17 cellular contexts compared by ENCODE assay signal in the genomic region with DNA sequence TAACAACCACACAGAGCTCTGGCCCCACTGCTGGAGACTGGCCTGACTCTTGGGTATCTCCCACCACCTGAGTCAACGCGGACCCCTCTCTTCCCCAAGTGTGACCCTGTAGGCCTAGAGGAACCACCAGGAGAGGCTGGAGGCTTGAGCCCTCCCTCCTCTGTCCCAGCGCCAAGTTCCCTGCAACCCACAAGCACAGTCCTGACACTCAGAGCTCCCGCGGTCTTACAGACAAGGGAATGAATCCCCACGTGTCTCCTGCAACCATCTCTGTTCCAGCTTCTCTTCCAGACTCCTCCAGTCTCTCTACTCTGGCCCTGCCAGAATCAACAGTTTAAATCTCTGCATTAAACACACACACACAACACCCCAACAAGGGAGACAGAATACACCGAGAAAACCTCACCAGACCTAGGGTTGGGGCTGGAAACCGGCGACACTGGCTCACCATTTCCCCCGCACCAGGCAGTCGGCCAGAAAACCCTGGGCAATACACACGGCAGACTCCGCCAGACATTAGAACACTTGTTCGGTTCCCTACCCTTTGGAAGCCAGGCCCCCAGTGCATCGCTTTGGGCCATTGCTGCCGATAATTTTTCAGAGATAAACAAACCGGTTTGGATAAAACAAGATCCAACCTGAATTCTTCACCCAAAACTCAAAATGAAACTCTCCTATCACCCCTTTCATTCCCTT. TPM values are rescaled to one million over a fixed set of nuclear protein-coding genes. Genes with fewer than 3 reads are reported as not detected.
DNase-seq lines count a peak whose midpoint lies in the region; ATAC-seq, FAIRE-seq and TF ChIP-seq lines count a peak whose summit lies in the region.
"Had no signal": no experiment of that assay in that cellular context is flagged by ENCODE, and none has a peak within 500 bp of the region (broad histone marks: within the 10 kb centered on the region; RNA-seq: fewer than 3 reads in every experiment).

No MANE protein-coding gene starts in this region.

- DNase-seq in Right ventricle myocardium inferior (ENCODE audit: missing footprints) = no peak
- DNase-seq in cardiac septum (ENCODE audit: low spot score) = no peak
- DNase-seq in cardiac muscle cell (ENCODE audit: low read depth in 1 of 2, low spot score in 1 of 2) = no peak
- peak; percentile 45 for DNase-seq in spleen
- DNase-seq in D721Med (ENCODE audit: insufficient read length, low spot score) = no peak
- DNase-seq in 8988T = no peak
- no peak for DNase-seq in activated gamma-delta T cell (lab: John Stamatoyannopoulos, UW)
- DNase-seq: KG1, MG63, NCI-H1930, NCI-H2171 treated with DMSO at 0.1 percent for 48 hours, NCI-H510A, SIG-M5 had no signal

- H3K9ac ChIP-seq in mucosa of stomach (ENCODE audit: low read length) = peak overlapping the region; percentile 23

- intact Hi-C loops in Right ventricle myocardium inferior (cut with DNase I) = no loop called here
- intact Hi-C loops in cardiac septum (cut with DNase I) = no loop called here
- intact Hi-C loops in spleen (cut with DNase I; ENCODE audit: low total_unique reads) = no loop called here

- H3K27me3 ChIP-seq in cardiac muscle cell (no peaks in the 10 kb centered on the region), mucosa of stomach (ENCODE audit: control insufficient read depth, insufficient read depth, low read length) (no peaks in the 10 kb centered on the region), spleen (replicated peaks in 1 of 7) (peaks cover 0 to 25% (median 0%) of the 10 kb centered on the region in 7 donors)
- H3K27me3 ChIP-seq: MG63 had no signal

- TF ChIP-seq POLR2A in spleen (IDR thresholded peaks at IDR 0.05) = no peak

- peak overlapping the region; percentile 39 for H3K27ac ChIP-seq in cardiac muscle cell
- no peak overlapping the region for H3K27ac ChIP-seq in spleen
- H3K27ac ChIP-seq: A549 had no signal

- no peak for TF ChIP-seq CTCF in cardiac muscle cell (IDR thresholded peaks at IDR 0.05; ENCODE audit: low read depth, low read length)
- TF ChIP-seq CTCF in spleen (IDR thresholded peaks at IDR 0.05 in 8 of 11, conservative IDR thresholded peaks at IDR 0.05 in 3 of 11) = no peak
- no peak for TF ChIP-seq CTCF in D721Med (IDR thresholded peaks at IDR 0.05; ENCODE audit: insufficient read depth, missing control alignments)

- peak; percentile 27 for ATAC-seq in Right ventricle myocardium inferior
- ATAC-seq: A549, Panc1 had no signal

- no peak for FAIRE-seq in D721Med (lab: Jason Lieb, UNC)
- FAIRE-seq: A549, GM18507 had no signal

- WGBS in spleen, 5 donors = 82 to 96% (median 90%) methylated on average over 15 to 17 of the region's 17 CpGs

- no peaks in the 10 kb centered on the region for H3K9me3 ChIP-seq in cardiac muscle cell (ENCODE audit: low read depth)
- H3K9me3 ChIP-seq in mucosa of stomach (ENCODE audit: control insufficient read depth, low read length) = no peaks in the 10 kb centered on the region
- H3K9me3 ChIP-seq in spleen = no peaks in the 10 kb centered on the region
- H3K9me3 ChIP-seq: A549, MG63 had no signal

- H3K4me1 ChIP-seq in cardiac muscle cell (ENCODE audit: low read depth) (peaks cover 15% of the 10 kb centered on the region), mucosa of stomach (ENCODE audit: control insufficient read depth, insufficient read depth, low read length) (peaks cover 73% of the 10 kb centered on the region), spleen (peaks cover 0 to 11% (median 0%) of the 10 kb centered on the region in 6 donors)

- H3K4me3 ChIP-seq in cardiac muscle cell (no peak overlapping the region), mucosa of stomach (ENCODE audit: low read length) (no peak overlapping the region), spleen (no peak overlapping the region)
- H3K4me3 ChIP-seq: A549, MG63 had no signal

- H3K36me3 ChIP-seq in cardiac muscle cell = no peaks in the 10 kb centered on the region
- H3K36me3 ChIP-seq in mucosa of stomach (ENCODE audit: control insufficient read depth, insufficient read depth, low read length) = no peaks in the 10 kb centered on the region
- H3K36me3 ChIP-seq in spleen = no peaks in the 10 kb centered on the region
- H3K36me3 ChIP-seq: MG63 had no signal

RNA-seq across cellular contexts. Expression of a gene that starts 21.7 kb away (rescaled TPM):
- total RNA-seq in Right ventricle myocardium inferior (58.2 TPM), cardiac septum (82.0 TPM), cardiac muscle cell (41.9 and 87.3 TPM in 2 replicates), spleen (10 to 100 TPM in 5 of 7 donors, 1 to 10 TPM in 2; 5.8 to 14.5 (median 11.7) TPM)
- polyA plus RNA-seq in cardiac muscle cell (53.5 and 68.2 TPM in 2 replicates), spleen (1 to 10 TPM in 2 of 3 donors, under 1 TPM in 1; 0.73 to 3.9 (median 1.5) TPM)
